In the genomic region with DNA sequence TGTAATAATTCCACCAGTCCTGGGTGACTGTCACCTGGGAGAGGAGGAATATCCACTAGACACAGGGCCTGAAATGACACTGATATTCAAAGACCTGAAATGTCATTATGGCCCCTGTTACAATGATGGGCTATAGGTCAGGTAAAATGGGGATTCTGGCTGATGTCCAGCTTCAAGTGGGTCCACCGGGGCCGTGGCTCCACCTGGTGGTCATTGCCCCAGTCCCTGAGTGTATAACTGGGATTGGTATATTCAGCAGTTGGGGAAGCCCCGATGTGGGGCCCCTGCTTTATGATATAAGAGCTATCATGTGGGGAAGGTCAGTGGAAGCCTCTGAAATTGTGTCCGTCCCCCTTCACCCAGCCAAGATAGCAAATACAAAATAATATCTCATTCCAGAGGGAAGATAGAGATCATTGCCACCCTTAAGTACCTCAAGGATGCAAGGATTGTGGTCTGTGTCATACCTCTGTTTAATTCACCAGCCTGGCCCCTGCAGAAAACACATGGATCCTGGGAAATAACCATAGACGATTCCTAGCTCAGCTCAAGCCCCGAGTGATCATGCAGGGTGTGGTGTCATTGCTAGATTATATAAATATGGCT, we compare ENCODE assay signal across 8 cellular contexts. TPM values are rescaled to one million over a fixed set of nuclear protein-coding genes. Genes with fewer than 3 reads are reported as not detected.
DNase-seq lines count a peak whose midpoint lies in the region; ATAC-seq and TF ChIP-seq lines count a peak whose summit lies in the region.

No MANE protein-coding gene starts in this region.

- H3K27ac Mint-ChIP-seq in CD8-positive, alpha-beta T cell: no peak overlapping the region

- no peaks in the 10 kb centered on the region for H3K9me3 ChIP-seq in CD8-positive, alpha-beta T cell (ENCODE audit: low read length)
- H3K9me3 ChIP-seq in SJSA1 (replicated peaks) (no peaks in the 10 kb centered on the region), prostate gland (no peaks in the 10 kb centered on the region)

- no peaks in the 10 kb centered on the region for H3K36me3 Mint-ChIP-seq in CD8-positive, alpha-beta T cell

- H3K27me3 ChIP-seq in CD8-positive, alpha-beta T cell (ENCODE audit: insufficient read depth, low read length): no peaks in the 10 kb centered on the region
- H3K27me3 ChIP-seq in SJSA1 (replicated peaks) (no peaks in the 10 kb centered on the region), prostate gland (replicated peaks; ENCODE audit: insufficient read depth) (no peaks in the 10 kb centered on the region)

- intact Hi-C loops in CD8-positive, alpha-beta T cell (cut with DNase I, micrococcal nuclease): loop anchor here (1.0 to 5.0 kb wide), 2 partner anchors 96 to 207 kb away; no protein-coding TSS in a partner anchor
- intact Hi-C loops in head of caudate nucleus (cut with DNase I) (no loop called here), prostate gland (cut with DNase I) (loop anchor here (1.0 to 5.0 kb wide), 2 partner anchors 96 to 207 kb away; no protein-coding TSS in a partner anchor)

- peak; percentile 61 for TF ChIP-seq CTCF in CD8-positive, alpha-beta T cell (IDR thresholded peaks at IDR 0.05)
- peak; percentile 36 to 81 (median 76) for TF ChIP-seq CTCF in prostate gland (IDR thresholded peaks at IDR 0.05)

- peak; percentile 56 for ATAC-seq in CD8-positive, alpha-beta T cell

- no peaks in the 10 kb centered on the region for H3K27me3 Mint-ChIP-seq in CD8-positive, alpha-beta T cell (ENCODE audit: low read depth)

- H3K4me3 Mint-ChIP-seq in CD8-positive, alpha-beta T cell: no peak overlapping the region

- no peaks in the 10 kb centered on the region for H3K9me3 Mint-ChIP-seq in CD8-positive, alpha-beta T cell

- DNase-seq in CD8-positive, alpha-beta T cell: peak in 6 of 7 experiments; percentile 34 to 73 (median 52)
- DNase-seq in HK-2 (ENCODE audit: unreplicated experiment): peak; percentile 68
- DNase-seq in SJSA1 (ENCODE audit: low read depth in 1 of 2, low spot score in 2 of 2): peak; percentile 56 to 75
- peak; percentile 60 for DNase-seq in activated naive CD4-positive, alpha-beta T cell treated with Interleukin-2 at 50 U/mL for 16 hours
- peak in 37 of 42 donors; percentile 38 to 83 (median 61) for DNase-seq in head of caudate nucleus
- peak; percentile 61 for DNase-seq in prostate gland (ENCODE audit: low spot score)
- no peak for DNase-seq in NCI-H1048 (lab: John Stamatoyannopoulos, UW)
- no peak for DNase-seq in NCI-H187 treated with DMSO at 0.1 percent for 48 hours (lab: John Stamatoyannopoulos, UW)

- no peak overlapping the region for H3K27ac ChIP-seq in CD8-positive, alpha-beta T cell (ENCODE audit: low read depth, low read length)
- no peak overlapping the region for H3K27ac ChIP-seq in SJSA1
- H3K27ac ChIP-seq in prostate gland: no peak overlapping the region

- POLR2A ChIA-PET in CD8-positive, alpha-beta T cell (lab: Charles Lee): interaction anchor here (1.1 kb wide), 1 partner anchor 20 kb away, joined by 4 read pairs; a partner anchor contains a TSS

- H3K4me1 Mint-ChIP-seq in CD8-positive, alpha-beta T cell (ENCODE audit: low read depth): no peaks in the 10 kb centered on the region

- no peak for TF ChIP-seq POLR2A in prostate gland (IDR thresholded peaks at IDR 0.05)

- WGBS in prostate gland: 18% methylated on average over 6 of the region's 6 CpGs

- CTCF ChIA-PET in CD8-positive, alpha-beta T cell (lab: Charles Lee): interaction anchor here (0.7 to 16.1 kb wide), 12 partner anchors 10 to 207 kb away, joined by 3 to 332 read pairs (median 4); a partner anchor contains a TSS

- no peak overlapping the region for H3K4me3 ChIP-seq in CD8-positive, alpha-beta T cell (ENCODE audit: low read depth, low read length)
- H3K4me3 ChIP-seq in SJSA1 (no peak overlapping the region), prostate gland (no peak overlapping the region)

- H3K4me1 ChIP-seq in CD8-positive, alpha-beta T cell (ENCODE audit: insufficient read depth, low read length): no peaks in the 10 kb centered on the region
- H3K4me1 ChIP-seq in SJSA1 (replicated peaks): peaks cover 16% of the 10 kb centered on the region
- H3K4me1 ChIP-seq in prostate gland (replicated peaks): no peaks in the 10 kb centered on the region

- no peaks in the 10 kb centered on the region for H3K36me3 ChIP-seq in CD8-positive, alpha-beta T cell (ENCODE audit: insufficient read depth, low read length)
- no peaks in the 10 kb centered on the region for H3K36me3 ChIP-seq in SJSA1
- no peaks in the 10 kb centered on the region for H3K36me3 ChIP-seq in prostate gland

RNA-seq across cellular contexts. Expression of a gene that starts 19.3 kb away (rescaled TPM):
- 10 to 100 TPM; 82.5 to 90.1 TPM for total RNA-seq in CD8-positive, alpha-beta T cell
- 76.2 and 90.1 TPM in 2 replicates for total RNA-seq in SJSA1 (2014; rRNA removed; shearing (Covaris generic))
- total RNA-seq in prostate gland: 10 to 100 TPM; 33.1 to 75.0 TPM

Comparison
In these comparisons a context has a peak if more than half of its experiments do, and no peak if none do; other contexts are left out.
1. DNase-seq: peak in CD8-positive, alpha-beta T cell (6 of 7), HK-2 (single experiment), SJSA1 (2 of 2), activated naive CD4-positive, alpha-beta T cell treated with Interleukin-2 at 50 U/mL for 16 hours (single experiment), head of caudate nucleus (37 of 42) and prostate gland (single experiment); none in NCI-H1048 (single experiment) and NCI-H187 treated with DMSO at 0.1 percent for 48 hours (single experiment).